ENCODE assay signal across 10 cellular contexts in genomic region chr7:74023037-74023436, GRCh38. TPM values are rescaled to one million over a fixed set of nuclear protein-coding genes. Genes with fewer than 3 reads are reported as not detected.
DNase-seq lines count a peak whose midpoint lies in the region; ATAC-seq lines count a peak whose summit lies in the region.
"Had no signal": no experiment of that assay in that cellular context is flagged by ENCODE, and none has a peak within 500 bp of the region (broad histone marks: within the 10 kb centered on the region; RNA-seq: fewer than 3 reads in every experiment).

No MANE protein-coding gene starts in this region.

- peak; percentile 27 for ATAC-seq in esophagus mucosa
- ATAC-seq in GM21576 (IDR thresholded peaks at IDR 0.05; ENCODE audit: unreplicated experiment): no peak
- no peak for ATAC-seq in GM21367 (IDR thresholded peaks at IDR 0.05; ENCODE audit: unreplicated experiment)
- no peak for ATAC-seq in HG02870 (IDR thresholded peaks at IDR 0.05; ENCODE audit: unreplicated experiment)

- no peak overlapping the region for H4K8ac ChIP-seq in neuronal stem cell (ENCODE audit: low read depth, low read length)

- H4K91ac ChIP-seq in neuronal stem cell (ENCODE audit: low read depth, low read length, poor library complexity): no peak overlapping the region

- peaks cover 34% of the 10 kb centered on the region for H3K4me1 ChIP-seq in BLaER1
- H3K4me1 ChIP-seq in neuronal stem cell (ENCODE audit: control insufficient read depth in 2 of 2, insufficient read depth in 1 of 2, low read depth in 1 of 2, low read length in 2 of 2): peaks cover under 1 to 8% of the 10 kb centered on the region in 2 donors

- H3K9ac ChIP-seq in BLaER1: no peak overlapping the region
- no peak overlapping the region for H3K9ac ChIP-seq in neuronal stem cell (ENCODE audit: low read depth, low read length, poor library complexity)

- no peak overlapping the region for H3K14ac ChIP-seq in neuronal stem cell (ENCODE audit: low read length)

- H2BK15ac ChIP-seq in neuronal stem cell (ENCODE audit: low read length): no peak overlapping the region

- no peak overlapping the region for H3K23ac ChIP-seq in neuronal stem cell (ENCODE audit: low read depth, low read length, poor library complexity)

- peak overlapping the region; percentile 15 for H3K18ac ChIP-seq in neuronal stem cell (ENCODE audit: low read length)

- H3K4ac ChIP-seq in neuronal stem cell (ENCODE audit: low read length): no peak overlapping the region

- peak; percentile 50 for DNase-seq in NCI-H460 (ENCODE audit: extremely low read depth, low read depth)
- DNase-seq in neuronal stem cell (ENCODE audit: low spot score): no peak
- no peak for DNase-seq in NCI-H1694 (lab: John Stamatoyannopoulos, UW)
- DNase-seq: activated T-cell treated with anti-CD3 and anti-CD28 coated beads, Interleukin-2, amount 50 U/mL, for 24 hours; NCI-H510A treated with DMSO at 0.1 percent for 48 hours had no signal

- no peaks in the 10 kb centered on the region for H3K36me3 ChIP-seq in BLaER1
- no peaks in the 10 kb centered on the region for H3K36me3 ChIP-seq in neuronal stem cell (replicated peaks in 1 of 2; ENCODE audit: control insufficient read depth in 2 of 2, insufficient read depth in 2 of 2, low read length in 2 of 2)

- H2BK12ac ChIP-seq in neuronal stem cell (ENCODE audit: low read length): no peak overlapping the region

- H4K20me1 ChIP-seq in BLaER1: no peaks in the 10 kb centered on the region

- no peaks in the 10 kb centered on the region for H3K9me3 ChIP-seq in BLaER1
- no peaks in the 10 kb centered on the region for H3K9me3 ChIP-seq in neuronal stem cell (replicated peaks in 1 of 2; ENCODE audit: control insufficient read depth in 2 of 2, insufficient read depth in 1 of 2, low read depth in 1 of 2, low read length in 2 of 2)

- WGBS in neuronal stem cell (ENCODE audit: extremely low coverage in 2 of 2, insufficient read length in 2 of 2, insufficient replicate concordance in 1 of 2), 2 donors: no CpG with 5 or more reads among the region's 13 CpGs

- H3K27ac ChIP-seq in BLaER1 (no peak overlapping the region), neuronal stem cell (replicated peaks; ENCODE audit: low read length) (no peak overlapping the region)

- no peak overlapping the region for H2BK120ac ChIP-seq in neuronal stem cell (ENCODE audit: low read depth, low read length)

- H3K4me3 ChIP-seq in BLaER1 (no peak overlapping the region), neuronal stem cell (ENCODE audit: low read length in 2 of 2) (no peak overlapping the region)

- H2AFZ ChIP-seq in neuronal stem cell (ENCODE audit: low read length): no peak overlapping the region

- H3K79me1 ChIP-seq in neuronal stem cell (ENCODE audit: low read depth, low read length): no peaks in the 10 kb centered on the region

- H3K27me3 ChIP-seq in BLaER1 (peaks cover 26% of the 10 kb centered on the region), neuronal stem cell (ENCODE audit: control insufficient read depth in 3 of 3, insufficient read depth in 3 of 3, low read depth in 1 of 3, low read length in 3 of 3) (peaks cover 0 to 66% (median 2%) of the 10 kb centered on the region in 3 experiments)

- H2AK5ac ChIP-seq in neuronal stem cell (ENCODE audit: low read depth, low read length): peak overlapping the region; percentile 35

- no peak overlapping the region for H2BK5ac ChIP-seq in neuronal stem cell (ENCODE audit: low read length)

- H3K4me2 ChIP-seq in BLaER1: peak overlapping the region; percentile 69; the same call in 1 of the 2 replicates
- no peak overlapping the region for H3K4me2 ChIP-seq in neuronal stem cell (ENCODE audit: insufficient read depth, low read length, poor library complexity, severe bottlenecking)

RNA-seq across cellular contexts. Expression of gene ELN, which starts 4.9 kb away (rescaled TPM):
- not detected in 2 replicates for total RNA-seq in NCI-H460 (2014; rRNA removed; shearing (Covaris generic))
- not detected in 2 replicates for polyA plus RNA-seq in NCI-H460 (2014; cell fraction: nucleus; rRNA removed)
- 4.9 TPM for total RNA-seq in esophagus mucosa
- polyA plus RNA-seq in neuronal stem cell (2013, experiment 1 of 2): 2.9 TPM
- polyA plus RNA-seq in neuronal stem cell (2013, experiment 2 of 2): 3.1 TPM
